ENCODE assay signal across 16 cellular contexts in genomic region chr1:206568779-206569352, GRCh38. TPM values are rescaled to one million over a fixed set of nuclear protein-coding genes. Genes with fewer than 3 reads are reported as not detected.
DNase-seq lines count a peak whose midpoint lies in the region; ATAC-seq and TF ChIP-seq lines count a peak whose summit lies in the region.
"Had no signal": no experiment of that assay in that cellular context is flagged by ENCODE, and none has a peak within 500 bp of the region (broad histone marks: within the 10 kb centered on the region; RNA-seq: fewer than 3 reads in every experiment).

No MANE protein-coding gene starts in this region.

- ATAC-seq in activated CD4-positive, CD25-positive, alpha-beta regulatory T cell treated with anti-CD3 and anti-CD28 coated beads, Interleukin-2, amount 50 U/mL, for 24 hours, result peak; percentile 24 to 44
- no peak for ATAC-seq in heart right ventricle

- no peaks in the 10 kb centered on the region for H3K27me3 Mint-ChIP-seq in activated naive CD8-positive, alpha-beta T cell

- H3K27ac ChIP-seq in KMS-11, result peak overlapping the region; percentile 26; the same call in 1 of the 2 replicates
- H3K27ac ChIP-seq in osteoblast (ENCODE audit: low read depth, low read length), result no peak overlapping the region
- peak overlapping the region in 1 of 10 donors; percentile 26 for H3K27ac ChIP-seq in heart right ventricle
- H3K27ac ChIP-seq: stomach had no signal

- H3K36me3 ChIP-seq in KMS-11 (ENCODE audit: insufficient read depth) (peaks cover 3% of the 10 kb centered on the region; the same call in 1 of the 2 replicates), osteoblast (ENCODE audit: insufficient read depth, low read length) (no peaks in the 10 kb centered on the region), heart right ventricle (peaks cover 0 to 36% (median 0%) of the 10 kb centered on the region in 9 donors)

- WGBS in heart right ventricle, 2 donors, result 89 to 92% methylated on average over 8 of the region's 8 CpGs

- peaks cover 97% of the 10 kb centered on the region for H3K4me1 Mint-ChIP-seq in activated naive CD8-positive, alpha-beta T cell (ENCODE audit: low read depth)

- H3K79me2 ChIP-seq in KMS-11 (ENCODE audit: insufficient read depth, low read depth), result peaks cover 100% of the 10 kb centered on the region
- no peaks in the 10 kb centered on the region for H3K79me2 ChIP-seq in osteoblast (ENCODE audit: insufficient read depth, low read length)

- no peak overlapping the region for H3K9ac ChIP-seq in KMS-11

- H3K4me3 ChIP-seq in KMS-11 (IDR thresholded peaks at IDR 0.05; ENCODE audit: insufficient read depth, low read depth, low read length), result no peak overlapping the region
- H3K4me3 ChIP-seq in osteoblast (ENCODE audit: insufficient read depth, low read length), result no peak overlapping the region
- H3K4me3 ChIP-seq in heart right ventricle, result no peak overlapping the region
- H3K4me3 ChIP-seq: stomach had no signal

- H2AFZ ChIP-seq in KMS-11 (ENCODE audit: low read depth) (no peak overlapping the region), osteoblast (ENCODE audit: low read length) (no peak overlapping the region)

- H3K4me1 ChIP-seq in KMS-11 (ENCODE audit: low read depth, poor library complexity, severe bottlenecking) (peaks cover 80% of the 10 kb centered on the region), osteoblast (ENCODE audit: insufficient read depth, low read length) (peaks cover 13% of the 10 kb centered on the region), heart right ventricle (peaks cover 0 to 91% (median 0%) of the 10 kb centered on the region in 9 donors)

- no peak for DNase-seq in activated CD4-positive, CD25-positive, alpha-beta regulatory T cell treated with anti-CD3 and anti-CD28 coated beads, Interleukin-2, amount 50 U/mL, for 72 hours
- DNase-seq in osteoblast (ENCODE audit: insufficient read length, low spot score, missing footprints) (no peak), NCI-H446 (lab: John Stamatoyannopoulos, UW) (no peak), heart right ventricle (no peak), MV-4-11 (lab: John Stamatoyannopoulos, UW) (no peak)
- DNase-seq: activated CD4-positive, CD25-positive, alpha-beta regulatory T cell; DND-41; kidney glomerular epithelial cell; NCI-H187 treated with DMSO at 0.1 percent for 48 hours; NCI-H510A treated with DMSO at 0.1 percent for 48 hours; retina; stimulated activated CD4-positive, alpha-beta T cell treated with anti-CD3 and anti-CD28 coated beads, Interleukin-15, amount 100 ng/mL, for 24 hours; stomach had no signal

- intact Hi-C loops in heart right ventricle (cut with DNase I), result no loop called here

- no peaks in the 10 kb centered on the region for H3K27me3 ChIP-seq in KMS-11 (ENCODE audit: insufficient read depth, low read depth)
- H3K27me3 ChIP-seq in osteoblast (ENCODE audit: insufficient read depth, low read length), result no peaks in the 10 kb centered on the region
- no peaks in the 10 kb centered on the region for H3K27me3 ChIP-seq in heart right ventricle
- H3K27me3 ChIP-seq: stomach had no signal

- peaks cover 27% of the 10 kb centered on the region for H4K20me1 ChIP-seq in KMS-11 (ENCODE audit: insufficient read depth)
- no peaks in the 10 kb centered on the region for H4K20me1 ChIP-seq in osteoblast (ENCODE audit: insufficient read depth, low read length)

- TF ChIP-seq CTCF in KMS-11 (conservative IDR thresholded peaks at IDR 0.05; ENCODE audit: low read depth, low read length) (no peak), osteoblast (IDR thresholded peaks at IDR 0.05; ENCODE audit: extremely low read depth, low read depth, low read length) (no peak), heart right ventricle (IDR thresholded peaks at IDR 0.05) (no peak)

- peaks cover 41% of the 10 kb centered on the region for H3K36me3 Mint-ChIP-seq in activated naive CD8-positive, alpha-beta T cell

- no peaks in the 10 kb centered on the region for H3K9me3 Mint-ChIP-seq in activated naive CD8-positive, alpha-beta T cell (ENCODE audit: low read depth)

- H3K27ac Mint-ChIP-seq in activated naive CD8-positive, alpha-beta T cell, result peak overlapping the region; percentile 100

- peak overlapping the region; percentile 94 for H3K4me3 Mint-ChIP-seq in activated naive CD8-positive, alpha-beta T cell

- peak overlapping the region; percentile 98; the same call in 1 of the 2 replicates for H3K4me2 ChIP-seq in KMS-11
- H3K4me2 ChIP-seq in osteoblast (ENCODE audit: insufficient read depth, low read length), result peak overlapping the region; percentile 42

- H3K9me3 ChIP-seq in osteoblast (ENCODE audit: low read depth, low read length) (no peaks in the 10 kb centered on the region), heart right ventricle (no peaks in the 10 kb centered on the region)
- H3K9me3 ChIP-seq: stomach had no signal

RNA-seq across cellular contexts. Expression of gene EIF2D, which starts 43.4 kb away (rescaled TPM):
- total RNA-seq in osteoblast, result 52.8 and 53.6 TPM in 2 replicates
- 10 to 100 TPM; 26.1 to 32.2 (median 29.5) TPM for total RNA-seq in heart right ventricle
- polyA plus RNA-seq in heart right ventricle, result 10 to 100 TPM; 16.8 to 35.6 TPM

Comparison
In these comparisons a context has a peak if more than half of its experiments do, and no peak if none do; other contexts are left out.
1. ATAC-seq: peak in activated CD4-positive, CD25-positive, alpha-beta regulatory T cell treated with anti-CD3 and anti-CD28 coated beads, Interleukin-2, amount 50 U/mL, for 24 hours (2 of 2); none in heart right ventricle (0 of 8).